In the genomic region with DNA sequence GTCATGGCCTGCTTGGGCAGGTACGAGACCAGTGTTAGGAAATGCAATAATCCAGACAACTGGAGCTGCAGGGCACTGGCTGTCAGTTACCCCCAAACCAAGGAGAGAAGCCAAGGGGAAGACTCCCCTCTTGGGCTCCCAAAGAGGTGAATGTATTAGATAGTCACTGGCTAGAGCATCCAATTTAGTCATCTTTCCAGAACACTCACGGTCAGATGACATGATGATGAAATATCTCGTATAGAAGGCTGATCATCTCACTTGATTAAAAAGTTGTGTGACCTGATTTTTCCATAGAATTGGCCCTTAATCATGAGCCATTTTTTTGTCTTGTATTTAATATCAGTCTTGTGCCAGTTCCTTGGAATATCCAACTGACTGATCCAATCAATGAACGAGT, we compare ENCODE assay signal across 29 cellular contexts. TPM values are rescaled to one million over a fixed set of nuclear protein-coding genes. Genes with fewer than 3 reads are reported as not detected.
DNase-seq lines count a peak whose midpoint lies in the region; ATAC-seq, FAIRE-seq and TF ChIP-seq lines count a peak whose summit lies in the region.
"Had no signal": no experiment of that assay in that cellular context is flagged by ENCODE, and none has a peak within 500 bp of the region (broad histone marks: within the 10 kb centered on the region; RNA-seq: fewer than 3 reads in every experiment).

No MANE protein-coding gene starts in this region.

- peak overlapping the region; percentile 25 for H3K4me2 ChIP-seq in keratinocyte (ENCODE audit: control insufficient read depth, extremely low read depth, insufficient read depth, low read depth, low read length)

- H3K9me3 Mint-ChIP-seq in activated CD4-positive, alpha-beta T cell treated with anti-CD3 and anti-CD28 coated beads, Interleukin-2, amount 10 ng/mL, durations not matched to agents 24 days and 14 days, result no peaks in the 10 kb centered on the region
- no peaks in the 10 kb centered on the region for H3K9me3 Mint-ChIP-seq in endothelial cell (ENCODE audit: unreplicated experiment)
- H3K9me3 Mint-ChIP-seq: central memory CD8-positive, alpha-beta T cell had no signal

- no peaks in the 10 kb centered on the region for H3K36me3 Mint-ChIP-seq in activated CD4-positive, alpha-beta T cell treated with anti-CD3 and anti-CD28 coated beads, Interleukin-2, amount 10 ng/mL, durations not matched to agents 24 days and 14 days (ENCODE audit: low read depth)
- no peaks in the 10 kb centered on the region for H3K36me3 Mint-ChIP-seq in endothelial cell (ENCODE audit: low read depth, unreplicated experiment)
- H3K36me3 Mint-ChIP-seq: activated naive CD8-positive, alpha-beta T cell treated with anti-CD3 and anti-CD28 coated beads, Interleukin-2, amount 10 ng/mL, durations not matched to agents 7 days and 5 days had no signal

- no peaks in the 10 kb centered on the region for H3K9me1 ChIP-seq in keratinocyte (ENCODE audit: control insufficient read depth, extremely low read depth, insufficient read depth, low read length)

- peak; percentile 29 for DNase-seq in activated CD4-positive, alpha-beta T cell treated with anti-CD3 and anti-CD28 coated beads, Interleukin-2, amount 10 ng/mL, durations not matched to agents 24 days and 14 days
- no peak for DNase-seq in activated CD4-positive, alpha-beta T cell treated with anti-CD3 and anti-CD28 coated beads, Interleukin-2, amount 50 U/mL, for 4 hours
- DNase-seq in epithelial cell of esophagus (ENCODE audit: low read depth) (peak; percentile 82), keratinocyte (ENCODE audit: low read depth, low spot score) (peak; percentile 44), uterus (no peak), left lobe of liver (ENCODE audit: low spot score) (no peak), endothelial cell (ENCODE audit: low spot score) (no peak)
- DNase-seq: 8988T; activated CD4-positive, alpha-beta T cell treated with anti-CD3 and anti-CD28 coated beads, Interleukin-2, amount 10 ng/mL, durations not matched to agents 7 days and 5 days; activated gamma-delta T cell treated with Interleukin-2 at 50 U/mL for 16 hours; activated naive CD8-positive, alpha-beta T cell treated with anti-CD3 and anti-CD28 coated beads, Interleukin-2, amount 10 ng/mL, durations not matched to agents 7 days and 5 days; activated T-cell treated with anti-CD3 and anti-CD28 coated beads, Interleukin-2, amount 50 U/mL, for 4 hours; dermis blood vessel endothelial cell; DMS79 treated with DMSO at 0.1 percent for 48 hours; left ventricle myocardium superior; naive B cell; NCI-H1436 treated with DMSO at 0.1 percent for 48 hours; NCI-H446; NCI-H774; SJCRH30; stimulated activated CD4-positive, alpha-beta T cell treated with anti-CD3 and anti-CD28 coated beads, Interleukin-2, amount 100 ng/mL, for 48 hours; T1000; upper lobe of left lung had no signal

- no peaks in the 10 kb centered on the region for H3K9me3 ChIP-seq in keratinocyte (ENCODE audit: control insufficient read depth, low read depth, low read length)
- H3K9me3 ChIP-seq in uterus, result no peaks in the 10 kb centered on the region
- H3K9me3 ChIP-seq: upper lobe of left lung had no signal

- no peaks in the 10 kb centered on the region for H3K4me1 Mint-ChIP-seq in activated CD4-positive, alpha-beta T cell treated with anti-CD3 and anti-CD28 coated beads, Interleukin-2, amount 10 ng/mL, durations not matched to agents 24 days and 14 days
- H3K4me1 Mint-ChIP-seq in endothelial cell (ENCODE audit: unreplicated experiment), result no peaks in the 10 kb centered on the region
- H3K4me1 Mint-ChIP-seq: activated CD4-positive, alpha-beta T cell treated with anti-CD3 and anti-CD28 coated beads, Interleukin-2, amount 10 ng/mL, durations not matched to agents 7 days and 5 days; activated naive CD8-positive, alpha-beta T cell treated with anti-CD3 and anti-CD28 coated beads, Interleukin-2, amount 10 ng/mL, durations not matched to agents 7 days and 5 days; central memory CD8-positive, alpha-beta T cell; mesothelial cell of epicardium; naive B cell had no signal

- no peak for TF ChIP-seq POLR2A in uterus (IDR thresholded peaks at IDR 0.05)

- H3K79me2 ChIP-seq in keratinocyte (ENCODE audit: control insufficient read depth, insufficient read depth, low read length), result no peaks in the 10 kb centered on the region

- TF ChIP-seq CTCF in epithelial cell of esophagus (IDR thresholded peaks at IDR 0.05; ENCODE audit: insufficient read depth, low read depth, low read length, missing control alignments), result no peak
- TF ChIP-seq CTCF in keratinocyte (optimal IDR thresholded peaks at IDR 0.05 in 1 of 3, IDR thresholded peaks at IDR 0.05 in 1 of 3, conservative IDR thresholded peaks at IDR 0.05 in 1 of 3; ENCODE audit: extremely low read depth in 1 of 3, insufficient read depth in 2 of 3, low read length in 3 of 3), result no peak
- TF ChIP-seq CTCF in uterus (IDR thresholded peaks at IDR 0.05), result no peak
- no peak for TF ChIP-seq CTCF in endothelial cell (IDR thresholded peaks at IDR 0.05; ENCODE audit: unreplicated experiment)

- H3K4me3 ChIP-seq in epithelial cell of esophagus (ENCODE audit: low read length) (no peak overlapping the region), keratinocyte (ENCODE audit: control insufficient read depth in 2 of 3, extremely low read depth in 1 of 3, insufficient read depth in 2 of 3, low read depth in 1 of 3, low read length in 3 of 3) (no peak overlapping the region), uterus (no peak overlapping the region)
- H3K4me3 ChIP-seq: SJCRH30, upper lobe of left lung had no signal

- H2AFZ ChIP-seq in keratinocyte (ENCODE audit: control insufficient read depth, low read length), result no peak overlapping the region

- H3K27ac ChIP-seq in keratinocyte (ENCODE audit: control insufficient read depth, insufficient read depth, low read length) (peak overlapping the region; percentile 65), uterus (peak overlapping the region; percentile 31 to 72)
- H3K27ac ChIP-seq: C4-2B, SJCRH30, upper lobe of left lung had no signal

- no peak overlapping the region for H3K4me3 Mint-ChIP-seq in activated CD4-positive, alpha-beta T cell treated with anti-CD3 and anti-CD28 coated beads, Interleukin-2, amount 10 ng/mL, durations not matched to agents 24 days and 14 days
- H3K4me3 Mint-ChIP-seq in endothelial cell (ENCODE audit: unreplicated experiment), result no peak overlapping the region
- H3K4me3 Mint-ChIP-seq: activated CD4-positive, alpha-beta T cell treated with anti-CD3 and anti-CD28 coated beads, Interleukin-2, amount 10 ng/mL, durations not matched to agents 7 days and 5 days; activated naive CD8-positive, alpha-beta T cell treated with anti-CD3 and anti-CD28 coated beads, Interleukin-2, amount 10 ng/mL, durations not matched to agents 7 days and 5 days; activated T-cell treated with anti-CD3 and anti-CD28 coated beads, Interleukin-2, amount 50 U/mL, for 4 hours; central memory CD8-positive, alpha-beta T cell; mesothelial cell of epicardium; naive B cell had no signal

- no peak overlapping the region for H3K27ac Mint-ChIP-seq in activated CD4-positive, alpha-beta T cell treated with anti-CD3 and anti-CD28 coated beads, Interleukin-2, amount 10 ng/mL, durations not matched to agents 24 days and 14 days
- no peak overlapping the region for H3K27ac Mint-ChIP-seq in endothelial cell (ENCODE audit: unreplicated experiment)
- H3K27ac Mint-ChIP-seq: activated CD4-positive, alpha-beta T cell treated with anti-CD3 and anti-CD28 coated beads, Interleukin-2, amount 10 ng/mL, durations not matched to agents 7 days and 5 days; activated naive CD8-positive, alpha-beta T cell treated with anti-CD3 and anti-CD28 coated beads, Interleukin-2, amount 10 ng/mL, durations not matched to agents 7 days and 5 days; mesothelial cell of epicardium; naive B cell had no signal

- peaks cover 14% of the 10 kb centered on the region for H3K27me3 Mint-ChIP-seq in activated CD4-positive, alpha-beta T cell treated with anti-CD3 and anti-CD28 coated beads, Interleukin-2, amount 10 ng/mL, durations not matched to agents 24 days and 14 days
- H3K27me3 Mint-ChIP-seq in endothelial cell (ENCODE audit: unreplicated experiment), result peaks cover 1% of the 10 kb centered on the region
- H3K27me3 Mint-ChIP-seq: activated CD4-positive, alpha-beta T cell treated with anti-CD3 and anti-CD28 coated beads, Interleukin-2, amount 10 ng/mL, durations not matched to agents 7 days and 5 days had no signal

- H3K36me3 ChIP-seq in keratinocyte (ENCODE audit: control insufficient read depth in 2 of 2, extremely low read depth in 1 of 2, insufficient read depth in 2 of 2, low read length in 2 of 2) (no peaks in the 10 kb centered on the region), uterus (no peaks in the 10 kb centered on the region)
- H3K36me3 ChIP-seq: SJCRH30, upper lobe of left lung had no signal

- no peak overlapping the region for H3K9ac ChIP-seq in keratinocyte (ENCODE audit: control insufficient read depth, extremely low read depth, insufficient read depth, low read length)

- dilution Hi-C loops in keratinocyte (cut with MboI; ENCODE audit: extremely low pct_ligation_motif_present, low sequenced_read_pairs), result no loop called here

- no peaks in the 10 kb centered on the region for H4K20me1 ChIP-seq in keratinocyte (ENCODE audit: control insufficient read depth, extremely low read depth, insufficient read depth, low read length)

- peaks cover 60% of the 10 kb centered on the region for H3K4me1 ChIP-seq in keratinocyte (ENCODE audit: control insufficient read depth, extremely low read depth, insufficient read depth, low read length)
- H3K4me1 ChIP-seq in uterus, result peaks cover 5 to 12% of the 10 kb centered on the region in 2 donors
- H3K4me1 ChIP-seq: SJCRH30 had no signal

- intact Hi-C loops in activated CD4-positive, alpha-beta T cell treated with anti-CD3 and anti-CD28 coated beads, Interleukin-2, amount 10 ng/mL, durations not matched to agents 24 days and 14 days (cut with micrococcal nuclease), result no loop called here
- intact Hi-C loops in uterus (cut with DNase I; ENCODE audit: low total_unique reads), result no loop called here

- ATAC-seq in activated CD4-positive, CD25-positive, alpha-beta regulatory T cell treated with anti-CD3 and anti-CD28 coated beads, Interleukin-2, amount 50 U/mL, for 24 hours, result no peak
- ATAC-seq in left lobe of liver, result no peak
- ATAC-seq: activated T-cell treated with anti-CD3 and anti-CD28 coated beads, Interleukin-2, amount 50 U/mL, for 4 hours; left ventricle myocardium superior; Panc1 had no signal

- no peaks in the 10 kb centered on the region for H3K27me3 ChIP-seq in keratinocyte (ENCODE audit: control insufficient read depth, extremely low read depth, insufficient read depth, low read length)
- H3K27me3 ChIP-seq in uterus, result no peaks in the 10 kb centered on the region
- H3K27me3 ChIP-seq: upper lobe of left lung had no signal

- FAIRE-seq in keratinocyte (lab: Jason Lieb, UNC), result no peak
- FAIRE-seq: islet of Langerhans had no signal

RNA-seq across cellular contexts. Expression of gene SLC22A3, which starts 40.7 kb away (rescaled TPM):
- not detected in 2 replicates for total RNA-seq in activated CD4-positive, alpha-beta T cell treated with anti-CD3 and anti-CD28 coated beads, Interleukin-2, amount 10 ng/mL, durations not matched to agents 24 days and 14 days
- 1.8 to 3.1 TPM (median 1.9 TPM) in 3 replicates for polyA plus RNA-seq in keratinocyte
- 2.3 TPM for polyA plus RNA-seq in keratinocyte (2011; ENCODE audit: low read depth)
- polyA plus RNA-seq in keratinocyte (2011; cell fraction: cytosol; rRNA removed), result 1.3 and 1.8 TPM in 2 replicates
- 6.6 and 7.0 TPM in 2 replicates for polyA plus RNA-seq in keratinocyte (2011; cell fraction: nucleus; rRNA removed)
- polyA plus RNA-seq in keratinocyte (2012; ENCODE audit: low replicate concordance), result 1.6 and 7.3 TPM in 2 replicates
- polyA minus RNA-seq in keratinocyte, result 1.6 to 2.1 TPM (median 1.7 TPM) in 3 replicates
- polyA minus RNA-seq in keratinocyte (2011; cell fraction: cytosol; rRNA and poly(A)+ RNA removed), result 1.7 TPM
- 2.1 and 3.7 TPM in 2 replicates for polyA minus RNA-seq in keratinocyte (2011; cell fraction: nucleus; rRNA and poly(A)+ RNA removed)
- 10 to 100 TPM; 16.1 to 39.2 (median 28.1) TPM for total RNA-seq in uterus
- total RNA-seq in left lobe of liver, result 34.5 TPM
- 0.18 TPM for total RNA-seq in endothelial cell (ENCODE audit: unreplicated experiment)
- total RNA-seq: activated CD4-positive, alpha-beta T cell treated with anti-CD3 and anti-CD28 coated beads, Interleukin-2, amount 10 ng/mL, durations not matched to agents 7 days and 5 days; activated naive CD8-positive, alpha-beta T cell treated with anti-CD3 and anti-CD28 coated beads, Interleukin-2, amount 10 ng/mL, durations not matched to agents 7 days and 5 days; SJCRH30 had no signal

Comparison
In these comparisons a context has a peak if more than half of its experiments do, and no peak if none do; other contexts are left out.
1. DNase-seq: peak in activated CD4-positive, alpha-beta T cell treated with anti-CD3 and anti-CD28 coated beads, Interleukin-2, amount 10 ng/mL, durations not matched to agents 24 days and 14 days (single experiment), epithelial cell of esophagus (single experiment) and keratinocyte (single experiment); none in activated CD4-positive, alpha-beta T cell treated with anti-CD3 and anti-CD28 coated beads, Interleukin-2, amount 50 U/mL, for 4 hours (0 of 2), uterus (0 of 2), left lobe of liver (single experiment) and endothelial cell (single experiment).
2. RNA of gene SLC22A3, which starts 40.7 kb away (total RNA-seq): 34.5 TPM in left lobe of liver (single experiment) and 16.1 to 39.2 TPM in uterus; 0.18 TPM in endothelial cell (single experiment) and not detected in activated CD4-positive, alpha-beta T cell treated with anti-CD3 and anti-CD28 coated beads, Interleukin-2, amount 10 ng/mL, durations not matched to agents 24 days and 14 days; every median in the first group is over 10 times any median in the second.